28 cellular contexts compared by ENCODE assay signal in the genomic region with DNA sequence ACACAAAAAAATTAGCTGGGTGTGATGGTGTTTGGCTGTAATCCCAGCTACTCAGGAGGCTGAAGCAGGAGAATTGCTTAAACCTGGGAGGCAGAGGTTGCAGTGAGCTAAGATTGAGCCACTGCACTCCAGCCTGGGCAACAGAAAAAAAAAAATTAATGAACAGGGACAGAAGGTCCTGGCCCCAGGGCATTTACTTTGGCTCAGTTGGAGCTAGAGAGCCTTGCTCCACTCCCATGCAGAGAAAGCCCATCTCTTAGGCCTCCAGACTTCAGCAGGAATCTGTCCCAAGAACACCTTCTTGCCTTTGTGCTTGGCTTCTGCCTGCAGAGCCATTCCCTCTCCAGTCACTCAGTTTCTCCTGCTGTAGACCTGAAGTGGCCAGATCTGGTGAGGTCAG. TPM values are rescaled to one million over a fixed set of nuclear protein-coding genes. Genes with fewer than 3 reads are reported as not detected.
"Had no signal": no experiment of that assay in that cellular context is flagged by ENCODE, and none has a peak within 500 bp of the region (broad histone marks: within the 10 kb centered on the region; RNA-seq: fewer than 3 reads in every experiment).

No MANE protein-coding gene starts in this region.

- H3K4me3 Mint-ChIP-seq: activated CD4-positive, alpha-beta memory T cell treated with anti-CD3 and anti-CD28 coated beads, Interleukin-2, amount 10 ng/mL, durations not matched to agents 7 days and 5 days; activated CD4-positive, alpha-beta T cell treated with anti-CD3 and anti-CD28 coated beads for 36 hours; activated CD4-positive, alpha-beta T cell treated with anti-CD3 and anti-CD28 coated beads, Interleukin-2, amount 10 ng/mL, durations not matched to agents 24 days and 14 days; activated naive CD8-positive, alpha-beta T cell; activated T-cell treated with anti-CD3 and anti-CD28 coated beads, Interleukin-2, amount 50 U/mL, for 24 hours; activated T-cell treated with anti-CD3 and anti-CD28 coated beads, Interleukin-2, amount 50 U/mL, for 72 hours; central memory CD8-positive, alpha-beta T cell; dendritic cell treated with granulocyte-macrophage colony-stimulating factor and Interleukin-4, amounts not matched to agents 40 ng/mL and 50 ng/mL, for 4 days; endodermal cell; T-helper 17 cell; T-helper 2 cell treated with Interferon-gamma antibody and Interleukin-4, amounts not matched to agents 5 μg/mL and 100 μg/mL, for 36 hours had no signal

- H3K4me1 Mint-ChIP-seq: activated CD4-positive, alpha-beta memory T cell treated with anti-CD3 and anti-CD28 coated beads, Interleukin-2, amount 10 ng/mL, durations not matched to agents 7 days and 5 days; activated CD4-positive, alpha-beta T cell treated with anti-CD3 and anti-CD28 coated beads for 36 hours; activated CD4-positive, alpha-beta T cell treated with anti-CD3 and anti-CD28 coated beads, Interleukin-2, amount 10 ng/mL, durations not matched to agents 24 days and 14 days; central memory CD8-positive, alpha-beta T cell; endodermal cell had no signal

- H3K27ac ChIP-seq: brain microvascular endothelial cell, coronary artery, dorsolateral prefrontal cortex had no signal

- H3K36me3 ChIP-seq: brain microvascular endothelial cell had no signal

- H3K27ac Mint-ChIP-seq: activated CD4-positive, alpha-beta memory T cell treated with anti-CD3 and anti-CD28 coated beads, Interleukin-2, amount 10 ng/mL, durations not matched to agents 7 days and 5 days; activated CD4-positive, alpha-beta T cell treated with anti-CD3 and anti-CD28 coated beads for 36 hours; activated CD4-positive, alpha-beta T cell treated with anti-CD3 and anti-CD28 coated beads, Interleukin-2, amount 10 ng/mL, durations not matched to agents 24 days and 14 days; activated naive CD8-positive, alpha-beta T cell; activated T-cell treated with anti-CD3 and anti-CD28 coated beads, Interleukin-2, amount 50 U/mL, for 24 hours; activated T-cell treated with anti-CD3 and anti-CD28 coated beads, Interleukin-2, amount 50 U/mL, for 72 hours; dendritic cell treated with granulocyte-macrophage colony-stimulating factor and Interleukin-4, amounts not matched to agents 40 ng/mL and 50 ng/mL, for 4 days; endodermal cell; T-helper 17 cell; T-helper 2 cell treated with Interferon-gamma antibody and Interleukin-4, amounts not matched to agents 5 μg/mL and 100 μg/mL, for 36 hours had no signal

- DNase-seq: activated CD4-positive, alpha-beta memory T cell treated with anti-CD3 and anti-CD28 coated beads, Interleukin-2, amount 10 ng/mL, durations not matched to agents 7 days and 5 days; activated CD4-positive, alpha-beta T cell treated with anti-CD3 and anti-CD28 coated beads for 36 hours; activated CD4-positive, alpha-beta T cell treated with anti-CD3 and anti-CD28 coated beads, Interleukin-2, amount 10 ng/mL, durations not matched to agents 24 days and 14 days; activated CD4-positive, CD25-positive, alpha-beta regulatory T cell; activated CD4-positive, CD25-positive, alpha-beta regulatory T cell treated with anti-CD3 and anti-CD28 coated beads, Interleukin-2, amount 50 U/mL, for 72 hours; activated CD8-positive, alpha-beta memory T cell treated with anti-CD3 and anti-CD28 coated beads, Interleukin-2, amount 50 U/mL, for 48 hours; activated gamma-delta T cell treated with Interleukin-2 at 50 U/mL for 16 hours; activated naive CD4-positive, alpha-beta T cell treated with anti-CD3 and anti-CD28 coated beads, Interleukin-2, amount 50 U/mL, for 16 hours; activated naive CD4-positive, alpha-beta T cell treated with Interleukin-2 at 50 U/mL for 16 hours; activated T-cell treated with anti-CD3 and anti-CD28 coated beads for 4 hours; activated T-cell treated with anti-CD3 and anti-CD28 coated beads, Interleukin-2, amount 50 U/mL, for 24 hours; activated T-cell treated with anti-CD3 and anti-CD28 coated beads, Interleukin-2, amount 50 U/mL, for 72 hours; amniotic stem cell; anterior cingulate cortex; brain microvascular endothelial cell; dorsolateral prefrontal cortex; effector memory CD4-positive, alpha-beta T cell; endodermal cell; foreskin fibroblast; head of caudate nucleus; T-helper 1 cell; T-helper 17 cell; T1000 had no signal

- H3K4me3 ChIP-seq: coronary artery, dorsolateral prefrontal cortex had no signal

- H3K36me3 Mint-ChIP-seq: activated naive CD8-positive, alpha-beta T cell had no signal

- H3K27me3 ChIP-seq: brain microvascular endothelial cell had no signal

- H3K9me3 Mint-ChIP-seq: activated CD4-positive, alpha-beta memory T cell treated with anti-CD3 and anti-CD28 coated beads, Interleukin-2, amount 10 ng/mL, durations not matched to agents 7 days and 5 days; activated CD4-positive, alpha-beta T cell treated with anti-CD3 and anti-CD28 coated beads, Interleukin-2, amount 10 ng/mL, durations not matched to agents 24 days and 14 days; activated T-cell treated with anti-CD3 and anti-CD28 coated beads, Interleukin-2, amount 50 U/mL, for 24 hours; activated T-cell treated with anti-CD3 and anti-CD28 coated beads, Interleukin-2, amount 50 U/mL, for 72 hours; central memory CD8-positive, alpha-beta T cell; dendritic cell treated with granulocyte-macrophage colony-stimulating factor and Interleukin-4, amounts not matched to agents 40 ng/mL and 50 ng/mL, for 4 days; T-helper 2 cell treated with Interferon-gamma antibody and Interleukin-4, amounts not matched to agents 5 μg/mL and 100 μg/mL, for 36 hours had no signal

RNA-seq across cellular contexts. Expression of a gene that starts 47.3 kb away (rescaled TPM):
- total RNA-seq: activated CD4-positive, alpha-beta memory T cell treated with anti-CD3 and anti-CD28 coated beads, Interleukin-2, amount 10 ng/mL, durations not matched to agents 7 days and 5 days; activated CD4-positive, alpha-beta T cell treated with anti-CD3 and anti-CD28 coated beads, Interleukin-2, amount 10 ng/mL, durations not matched to agents 24 days and 14 days had no signal
